Comparison of ENCODE assay signal across 9 cellular contexts in the genomic region with DNA sequence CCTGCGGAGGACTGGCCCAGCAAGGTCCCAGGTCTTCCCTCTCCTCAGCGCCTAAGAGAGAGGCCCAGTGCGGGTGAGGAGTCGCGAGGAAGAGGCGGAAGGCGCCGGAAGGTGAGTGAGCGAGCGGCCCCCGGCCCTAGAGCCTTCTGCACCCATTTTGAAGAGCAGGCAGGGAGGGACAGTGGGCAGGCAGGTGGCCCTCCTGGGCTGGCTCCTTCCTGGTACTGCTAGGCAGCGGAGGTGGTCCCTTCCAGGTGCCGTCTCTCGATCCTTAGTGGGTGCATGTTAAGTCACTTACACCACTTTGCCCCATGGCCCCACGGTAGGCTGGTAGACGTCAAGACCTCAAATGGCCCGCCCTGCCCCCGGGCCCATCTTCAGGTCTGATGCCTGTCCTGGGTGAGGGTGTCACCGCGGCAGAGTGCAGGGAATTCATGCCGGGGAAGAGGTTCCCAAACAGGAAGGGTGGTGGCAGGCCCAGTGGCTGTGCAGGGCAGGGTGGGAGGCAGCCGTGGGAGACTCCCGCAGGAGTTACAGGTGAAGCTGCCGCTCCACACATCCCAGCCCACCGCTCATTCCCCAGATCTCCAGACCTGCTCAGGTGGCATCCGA. TPM values are rescaled to one million over a fixed set of nuclear protein-coding genes. Genes with fewer than 3 reads are reported as not detected.
DNase-seq lines count a peak whose midpoint lies in the region; ATAC-seq and TF ChIP-seq lines count a peak whose summit lies in the region.
"Had no signal": no experiment of that assay in that cellular context is flagged by ENCODE, and none has a peak within 500 bp of the region (broad histone marks: within the 10 kb centered on the region; RNA-seq: fewer than 3 reads in every experiment).

No MANE protein-coding gene starts in this region.

- no peaks in the 10 kb centered on the region for H3K27me3 ChIP-seq in body of pancreas
- H3K27me3 ChIP-seq in lung (ENCODE audit: control insufficient read depth, insufficient read depth): no peaks in the 10 kb centered on the region
- H3K27me3 ChIP-seq in tibial artery: no peaks in the 10 kb centered on the region

- intact Hi-C loops in body of pancreas (cut with DNase I): no loop called here
- intact Hi-C loops in tibial artery (cut with DNase I; ENCODE audit: low total_unique reads): no loop called here

- H3K36me3 ChIP-seq in body of pancreas (replicated peaks in 1 of 2; ENCODE audit: insufficient read depth in 1 of 2, low read depth in 2 of 2) (no peaks in the 10 kb centered on the region), lung (ENCODE audit: control insufficient read depth in 2 of 2, insufficient read depth in 2 of 2, low read length in 2 of 2) (no peaks in the 10 kb centered on the region), tibial artery (peaks cover 0 to 5% (median 0%) of the 10 kb centered on the region in 3 donors)

- no peak overlapping the region for H3K27ac Mint-ChIP-seq in activated T-cell treated with anti-CD3 and anti-CD28 coated beads, Interleukin-2, amount 50 U/mL, for 24 hours

- peaks cover 36% of the 10 kb centered on the region for H3K27me3 Mint-ChIP-seq in activated T-cell treated with anti-CD3 and anti-CD28 coated beads, Interleukin-2, amount 50 U/mL, for 24 hours

- peaks cover 8% of the 10 kb centered on the region for H3K4me1 Mint-ChIP-seq in activated T-cell treated with anti-CD3 and anti-CD28 coated beads, Interleukin-2, amount 50 U/mL, for 24 hours (ENCODE audit: low read depth)

- H3K27ac ChIP-seq in body of pancreas (peak overlapping the region in 3 of 4 donors; percentile 57 to 69 (median 67)), lung (ENCODE audit: low read depth in 1 of 2, low read length in 1 of 2) (peak overlapping the region in 1 of 2 donors; percentile 39), tibial artery (peak overlapping the region in 1 of 2 donors; percentile 10)

- H3K4me3 ChIP-seq in body of pancreas (peak overlapping the region; percentile 47 to 60), lung (peak overlapping the region; percentile 40), tibial artery (peak overlapping the region; percentile 48 to 63)

- H3K9me3 Mint-ChIP-seq in activated T-cell treated with anti-CD3 and anti-CD28 coated beads, Interleukin-2, amount 50 U/mL, for 24 hours: no peaks in the 10 kb centered on the region

- no peak for TF ChIP-seq POLR2A in body of pancreas (IDR thresholded peaks at IDR 0.05)

- TF ChIP-seq CTCF in body of pancreas (IDR thresholded peaks at IDR 0.05) (no peak), lung (IDR thresholded peaks at IDR 0.05; ENCODE audit: control extremely low read depth, extremely low read depth) (no peak), tibial artery (IDR thresholded peaks at IDR 0.05) (no peak)

- DNase-seq in activated T-cell treated with anti-CD3 and anti-CD28 coated beads, Interleukin-2, amount 50 U/mL, for 24 hours: no peak
- no peak for DNase-seq in activated T-cell treated with anti-CD3 and anti-CD28 coated beads, Interleukin-2, amount 50 U/mL, for 48 hours
- no peak for DNase-seq in body of pancreas
- DNase-seq in lung (ENCODE audit: low spot score): no peak
- no peak for DNase-seq in tibial artery
- DNase-seq in cerebellar cortex (ENCODE audit: low spot score): no peak
- DNase-seq in GF-D8 (lab: John Stamatoyannopoulos, UW): no peak

- WGBS in body of pancreas, 2 donors: 34 to 47% methylated on average over 3 to 26 of the region's 26 CpGs
- WGBS in lung, 2 donors: 34 to 50% methylated on average over 20 to 26 of the region's 26 CpGs

- H3K9me3 ChIP-seq in body of pancreas (no peaks in the 10 kb centered on the region), lung (ENCODE audit: control insufficient read depth in 2 of 2, insufficient read depth in 1 of 2, low read length in 1 of 2) (no peaks in the 10 kb centered on the region), tibial artery (no peaks in the 10 kb centered on the region)

- H3K4me1 ChIP-seq in body of pancreas: peaks cover 36% of the 10 kb centered on the region
- H3K4me1 ChIP-seq in lung (ENCODE audit: control insufficient read depth in 2 of 2, insufficient read depth in 2 of 2, low read length in 2 of 2): peaks cover 0 to 16% of the 10 kb centered on the region in 2 donors
- H3K4me1 ChIP-seq in tibial artery: peaks cover 0 to 38% (median 15%) of the 10 kb centered on the region in 4 donors

- peak overlapping the region; percentile 65 for H3K4me3 Mint-ChIP-seq in activated T-cell treated with anti-CD3 and anti-CD28 coated beads, Interleukin-2, amount 50 U/mL, for 24 hours

- no peaks in the 10 kb centered on the region for H3K36me3 Mint-ChIP-seq in activated T-cell treated with anti-CD3 and anti-CD28 coated beads, Interleukin-2, amount 50 U/mL, for 24 hours (ENCODE audit: low read depth)

- ATAC-seq in body of pancreas (no peak), lung (ENCODE audit: insufficient read depth, low FRiP score) (no peak), GM18907 (IDR thresholded peaks at IDR 0.05; ENCODE audit: unreplicated experiment) (no peak)

RNA-seq across cellular contexts. Expression of gene PAK6, which starts 14.4 kb away (rescaled TPM):
- total RNA-seq in body of pancreas (10 to 100 TPM; 14.8 to 22.4 TPM), lung (10 to 100 TPM in 1 of 2 donors, 1 to 10 TPM in 1; 8.4 to 10.4 TPM)
- polyA plus RNA-seq in lung: 1 to 10 TPM; 5.8 to 6.1 TPM

RNA-seq across cellular contexts. Expression of gene ANKRD63, which starts 29.6 kb away (rescaled TPM):
- not detected for total RNA-seq in body of pancreas
- not detected for total RNA-seq in lung
- polyA plus RNA-seq in lung: not detected
- total RNA-seq: T-helper 1 cell treated with Interleukin-12 subunit alpha and Interleukin-12 subunit beta and Interleukin-4 antibody, amounts not matched to agents 30 ng/mL and 1 ng/mL, for 36 hours had no signal

RNA-seq across cellular contexts. Expression of gene PLCB2, which starts 54.5 kb away (rescaled TPM):
- total RNA-seq in body of pancreas: 1 to 10 TPM; 3.1 to 4.6 TPM
- total RNA-seq in lung: 10 to 100 TPM; 17.9 to 76.7 TPM
- polyA plus RNA-seq in lung: 10 to 100 TPM; 47.5 to 54.9 TPM
